7 cellular contexts compared by ENCODE assay signal in the genomic region with DNA sequence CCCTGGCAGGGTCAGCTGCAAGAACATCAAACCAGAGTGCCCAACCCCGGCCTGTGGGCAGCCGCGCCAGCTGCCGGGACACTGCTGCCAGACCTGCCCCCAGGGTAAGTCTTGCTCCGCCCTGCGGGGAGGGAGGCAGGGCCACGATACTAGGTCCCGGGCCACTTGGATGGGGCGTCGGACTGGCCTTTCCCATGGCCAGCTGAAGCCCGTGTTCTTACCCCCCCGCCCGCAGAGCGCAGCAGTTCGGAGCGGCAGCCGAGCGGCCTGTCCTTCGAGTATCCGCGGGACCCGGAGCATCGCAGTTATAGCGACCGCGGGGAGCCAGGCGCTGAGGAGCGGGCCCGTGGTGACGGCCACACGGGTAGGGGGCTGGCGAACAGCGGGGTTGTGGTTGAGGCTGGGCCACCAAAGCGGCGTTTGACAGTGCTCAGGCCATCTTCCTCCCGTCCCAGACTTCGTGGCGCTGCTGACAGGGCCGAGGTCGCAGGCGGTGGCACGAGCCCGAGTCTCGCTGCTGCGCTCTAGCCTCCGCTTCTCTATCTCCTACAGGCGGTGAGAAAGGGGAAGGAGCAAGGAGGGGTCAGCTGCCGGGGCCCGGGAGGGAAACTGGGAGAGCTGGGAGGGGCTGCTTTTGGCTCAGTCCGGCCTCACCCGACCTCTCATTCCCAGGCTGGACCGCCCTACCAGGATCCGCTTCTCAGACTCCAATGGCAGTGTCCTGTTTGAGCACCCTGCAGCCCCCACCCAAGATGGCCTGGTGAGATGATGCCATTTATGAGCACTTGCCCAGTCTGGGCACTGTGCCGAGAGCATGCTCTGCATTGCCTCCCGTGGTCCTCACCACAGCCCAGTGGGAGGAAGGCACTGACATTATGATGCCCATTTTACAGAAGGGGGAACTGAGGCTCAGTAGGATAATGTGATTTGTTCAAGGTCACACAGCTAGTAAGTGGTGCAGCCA. TPM values are rescaled to one million over a fixed set of nuclear protein-coding genes. Genes with fewer than 3 reads are reported as not detected.
DNase-seq lines count a peak whose midpoint lies in the region; ATAC-seq and TF ChIP-seq lines count a peak whose summit lies in the region.
"Had no signal": no experiment of that assay in that cellular context is flagged by ENCODE, and none has a peak within 500 bp of the region (broad histone marks: within the 10 kb centered on the region; RNA-seq: fewer than 3 reads in every experiment).

No MANE protein-coding gene starts in this region.

- no peak overlapping the region for H3K27ac Mint-ChIP-seq in activated T-cell treated with anti-CD3 and anti-CD28 coated beads, Interleukin-2, amount 50 U/mL, for 24 hours

- peaks cover 7% of the 10 kb centered on the region for H3K4me1 Mint-ChIP-seq in activated T-cell treated with anti-CD3 and anti-CD28 coated beads, Interleukin-2, amount 50 U/mL, for 24 hours (ENCODE audit: low read depth)

- DNase-seq in activated T-cell treated with anti-CD3 and anti-CD28 coated beads, Interleukin-2, amount 50 U/mL, for 24 hours = peak; percentile 51
- DNase-seq in activated T-cell treated with anti-CD3 and anti-CD28 coated beads, Interleukin-2, amount 50 U/mL, for 1 hour = no peak
- no peak for DNase-seq in thoracic aorta (ENCODE audit: low spot score)
- DNase-seq: NCI-H2227 treated with DMSO at 0.1 percent for 48 hours had no signal

- no peak for TF ChIP-seq CTCF in thoracic aorta (IDR thresholded peaks at IDR 0.05)

- H3K27ac ChIP-seq in iPS-20b (ENCODE audit: low read length) (no peak overlapping the region), thoracic aorta (no peak overlapping the region)

- H3K27me3 ChIP-seq in iPS-20b (ENCODE audit: insufficient read depth, low read length) = peaks cover 62% of the 10 kb centered on the region
- no peaks in the 10 kb centered on the region for H3K27me3 ChIP-seq in thoracic aorta (replicated peaks; ENCODE audit: insufficient read depth)

- peak overlapping the region; percentile 65; the same call in 1 of the 2 replicates for H3K4me3 ChIP-seq in iPS-20b (ENCODE audit: low read length)
- peak overlapping the region; percentile 77 for H3K4me3 ChIP-seq in thoracic aorta

- H3K27me3 Mint-ChIP-seq in activated T-cell treated with anti-CD3 and anti-CD28 coated beads, Interleukin-2, amount 50 U/mL, for 24 hours = peaks cover 77% of the 10 kb centered on the region

- H3K4me1 ChIP-seq in iPS-20b (ENCODE audit: insufficient read depth, low read length) = peaks cover 19% of the 10 kb centered on the region; the same call in 1 of the 2 replicates
- H3K4me1 ChIP-seq in thoracic aorta (ENCODE audit: control insufficient read depth in 1 of 2, low read depth in 2 of 2) = peaks cover 4 to 13% of the 10 kb centered on the region in 2 donors

- H3K36me3 Mint-ChIP-seq in activated T-cell treated with anti-CD3 and anti-CD28 coated beads, Interleukin-2, amount 50 U/mL, for 24 hours (ENCODE audit: low read depth) = no peaks in the 10 kb centered on the region

- H3K9me3 Mint-ChIP-seq in activated T-cell treated with anti-CD3 and anti-CD28 coated beads, Interleukin-2, amount 50 U/mL, for 24 hours = no peaks in the 10 kb centered on the region

- no peak for ATAC-seq in thoracic aorta (ENCODE audit: insufficient number of reproducible peaks, low FRiP score, low read depth)
- ATAC-seq in GM18873 (IDR thresholded peaks at IDR 0.05; ENCODE audit: low FRiP score, unreplicated experiment) = no peak
- no peak for ATAC-seq in HG03280 (IDR thresholded peaks at IDR 0.05; ENCODE audit: unreplicated experiment)

- H3K4me3 Mint-ChIP-seq in activated T-cell treated with anti-CD3 and anti-CD28 coated beads, Interleukin-2, amount 50 U/mL, for 24 hours = peak overlapping the region; percentile 59

- H3K9me3 ChIP-seq in iPS-20b (ENCODE audit: insufficient read depth, low read depth, low read length) = no peaks in the 10 kb centered on the region; the same call in 1 of the 2 replicates
- H3K9me3 ChIP-seq in thoracic aorta = no peaks in the 10 kb centered on the region

- no peak overlapping the region for H3K9ac ChIP-seq in iPS-20b (ENCODE audit: low read depth, low read length)

- H3K36me3 ChIP-seq in iPS-20b (ENCODE audit: insufficient read depth, low read depth, low read length) = no peaks in the 10 kb centered on the region
- no peaks in the 10 kb centered on the region for H3K36me3 ChIP-seq in thoracic aorta

RNA-seq across cellular contexts. Expression of a gene that starts 1.7 kb away (rescaled TPM):
- total RNA-seq in thoracic aorta = 10 to 100 TPM; 19.5 to 21.7 TPM

RNA-seq across cellular contexts. Expression of a gene that starts 3.5 kb away (rescaled TPM):
- total RNA-seq in thoracic aorta = 1 to 10 TPM in 1 of 2 donors, not detected in 1; 1.1 TPM

RNA-seq across cellular contexts. Expression of a gene that starts 20.0 kb away (rescaled TPM):
- total RNA-seq in thoracic aorta = 10 to 100 TPM; 49.5 to 53.7 TPM

RNA-seq across cellular contexts. Expression of a gene that starts 20.1 kb away (rescaled TPM):
- total RNA-seq in thoracic aorta = 1 to 10 TPM; 4.3 to 8.0 TPM

RNA-seq across cellular contexts. Expression of a gene that starts 44.1 kb away (rescaled TPM):
- total RNA-seq in thoracic aorta = 10 to 100 TPM; 55.4 to 91.8 TPM
